In genomic region chr6:108531332-108531731, GRCh38 we compare ENCODE assay signal across 15 cellular contexts.
"Had no signal": no experiment of that assay in that cellular context is flagged by ENCODE, and none has a peak within 500 bp of the region (broad histone marks: within the 10 kb centered on the region; RNA-seq: fewer than 3 reads in every experiment).

No MANE protein-coding gene starts in this region.

- H3K27ac Mint-ChIP-seq: activated CD8-positive, alpha-beta memory T cell treated with anti-CD3 and anti-CD28 coated beads, Interleukin-2, amount 10 ng/mL, durations not matched to agents 7 days and 5 days; activated naive CD8-positive, alpha-beta T cell treated with anti-CD3 and anti-CD28 coated beads for 36 hours; activated T-cell treated with anti-CD3 and anti-CD28 coated beads, Interleukin-2, amount 50 U/mL, for 24 hours; stimulated activated naive CD8-positive, alpha-beta T cell treated with anti-CD3 and anti-CD28 coated beads, Interleukin-15, amount 100 ng/mL, for 72 hours had no signal

- DNase-seq: activated CD4-positive, alpha-beta T cell treated with anti-CD3 and anti-CD28 coated beads, Interleukin-2, amount 50 U/mL, for 4 hours; activated CD4-positive, CD25-positive, alpha-beta regulatory T cell treated with anti-CD3 and anti-CD28 coated beads, Interleukin-2, amount 50 U/mL, for 72 hours; activated CD8-positive, alpha-beta memory T cell treated with anti-CD3 and anti-CD28 coated beads, Interleukin-2, amount 10 ng/mL, durations not matched to agents 7 days and 5 days; activated gamma-delta T cell; activated naive CD8-positive, alpha-beta T cell treated with anti-CD3 and anti-CD28 coated beads for 36 hours; activated T-cell treated with anti-CD3 and anti-CD28 coated beads, Interleukin-2, amount 50 U/mL, for 24 hours; dermis blood vessel endothelial cell; esophagus squamous epithelium; foreskin fibroblast; head of caudate nucleus; kidney glomerular epithelial cell; stimulated activated CD4-positive, alpha-beta T cell treated with anti-CD3 and anti-CD28 coated beads, Interleukin-15, amount 100 ng/mL, for 24 hours; stimulated activated CD4-positive, alpha-beta T cell treated with anti-CD3 and anti-CD28 coated beads, Interleukin-4, amount 100 ng/mL, for 4 hours; stimulated activated naive CD8-positive, alpha-beta T cell treated with anti-CD3 and anti-CD28 coated beads, Interleukin-15, amount 100 ng/mL, for 72 hours had no signal

- H3K9me3 Mint-ChIP-seq: activated naive CD8-positive, alpha-beta T cell treated with anti-CD3 and anti-CD28 coated beads for 36 hours; activated T-cell treated with anti-CD3 and anti-CD28 coated beads, Interleukin-2, amount 50 U/mL, for 24 hours; stimulated activated naive CD8-positive, alpha-beta T cell treated with anti-CD3 and anti-CD28 coated beads, Interleukin-15, amount 100 ng/mL, for 72 hours had no signal

- ATAC-seq: activated CD8-positive, alpha-beta memory T cell treated with anti-CD3 and anti-CD28 coated beads, Interleukin-2, amount 10 ng/mL, durations not matched to agents 7 days and 5 days; stimulated activated naive CD8-positive, alpha-beta T cell treated with anti-CD3 and anti-CD28 coated beads, Interleukin-15, amount 100 ng/mL, for 72 hours had no signal

- H3K36me3 ChIP-seq: esophagus squamous epithelium, thoracic aorta had no signal

- H3K36me3 Mint-ChIP-seq: activated CD8-positive, alpha-beta memory T cell treated with anti-CD3 and anti-CD28 coated beads, Interleukin-2, amount 10 ng/mL, durations not matched to agents 7 days and 5 days; activated naive CD8-positive, alpha-beta T cell treated with anti-CD3 and anti-CD28 coated beads for 36 hours had no signal

- H3K27ac ChIP-seq: esophagus squamous epithelium, thoracic aorta had no signal

- H3K4me1 Mint-ChIP-seq: activated CD8-positive, alpha-beta memory T cell treated with anti-CD3 and anti-CD28 coated beads, Interleukin-2, amount 10 ng/mL, durations not matched to agents 7 days and 5 days; activated naive CD8-positive, alpha-beta T cell treated with anti-CD3 and anti-CD28 coated beads for 36 hours; stimulated activated naive CD8-positive, alpha-beta T cell treated with anti-CD3 and anti-CD28 coated beads, Interleukin-15, amount 100 ng/mL, for 72 hours had no signal

- H3K4me3 Mint-ChIP-seq: activated CD8-positive, alpha-beta memory T cell treated with anti-CD3 and anti-CD28 coated beads, Interleukin-2, amount 10 ng/mL, durations not matched to agents 7 days and 5 days; activated naive CD8-positive, alpha-beta T cell treated with anti-CD3 and anti-CD28 coated beads for 36 hours; activated T-cell treated with anti-CD3 and anti-CD28 coated beads, Interleukin-2, amount 50 U/mL, for 24 hours; stimulated activated naive CD8-positive, alpha-beta T cell treated with anti-CD3 and anti-CD28 coated beads, Interleukin-15, amount 100 ng/mL, for 72 hours had no signal

- H3K4me3 ChIP-seq: esophagus squamous epithelium, thoracic aorta had no signal

- H3K4me1 ChIP-seq: esophagus squamous epithelium had no signal

- H3K9me3 ChIP-seq: esophagus squamous epithelium, thoracic aorta had no signal

- H3K27me3 ChIP-seq: esophagus squamous epithelium had no signal

- H3K27me3 Mint-ChIP-seq: activated naive CD8-positive, alpha-beta T cell treated with anti-CD3 and anti-CD28 coated beads for 36 hours; activated T-cell treated with anti-CD3 and anti-CD28 coated beads, Interleukin-2, amount 50 U/mL, for 24 hours; stimulated activated naive CD8-positive, alpha-beta T cell treated with anti-CD3 and anti-CD28 coated beads, Interleukin-15, amount 100 ng/mL, for 72 hours had no signal
